8 cellular contexts compared by ENCODE assay signal in the genomic region with DNA sequence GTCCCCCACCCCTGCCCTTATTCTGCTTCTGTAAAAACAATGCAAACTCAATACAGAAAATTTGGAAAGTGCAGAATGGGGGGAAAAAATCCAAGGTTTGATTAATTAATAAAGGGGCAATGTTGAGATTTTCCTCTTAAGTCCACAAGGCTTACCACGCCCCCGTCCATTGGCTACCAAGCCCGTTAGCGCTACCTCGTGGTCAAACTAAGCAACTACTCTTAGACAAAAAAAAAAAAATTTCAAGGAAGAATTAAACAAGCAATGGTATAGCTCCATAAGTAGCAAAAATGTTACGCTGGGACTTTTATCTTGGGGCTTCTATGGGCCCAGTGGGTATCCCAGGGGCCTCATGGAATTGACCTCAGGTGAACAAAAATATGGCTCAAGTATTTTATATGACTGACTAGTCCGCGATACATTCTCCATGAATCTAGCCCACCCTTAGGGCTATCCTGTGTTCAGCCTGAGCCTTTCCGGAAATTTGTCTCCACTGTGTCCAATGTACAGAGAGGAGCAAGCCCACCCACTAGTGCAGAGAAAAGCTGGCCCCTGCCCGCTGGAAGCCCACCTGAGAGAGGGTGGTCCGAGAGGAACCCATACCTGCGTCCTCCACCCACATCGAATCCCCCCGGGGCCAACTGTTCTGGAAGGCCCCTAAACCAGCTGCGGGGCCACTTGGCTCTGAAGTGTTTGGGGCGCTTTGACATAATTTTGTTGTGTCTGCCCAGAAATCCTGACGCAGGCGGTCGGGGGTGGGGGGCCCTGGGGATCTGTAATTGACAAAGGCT. TPM values are rescaled to one million over a fixed set of nuclear protein-coding genes. Genes with fewer than 3 reads are reported as not detected.
DNase-seq lines count a peak whose midpoint lies in the region; ATAC-seq, FAIRE-seq and TF ChIP-seq lines count a peak whose summit lies in the region.

No MANE protein-coding gene starts in this region.

- H3K9ac ChIP-seq in NT2/D1 (ENCODE audit: insufficient read length, low read depth), result no peak overlapping the region

- CTCF ChIA-PET in CD4-positive, alpha-beta T cell (lab: Charles Lee), result interaction anchor here (0.6 to 1.6 kb wide), 6 partner anchors 9 to 471 kb away, joined by 3 to 5 read pairs (median 3); no protein-coding TSS in a partner anchor

- no peaks in the 10 kb centered on the region for H3K4me1 Mint-ChIP-seq in CD4-positive, alpha-beta T cell (ENCODE audit: low read depth)
- H3K4me1 Mint-ChIP-seq in nephron progenitor cell, result peaks cover 32% of the 10 kb centered on the region

- FAIRE-seq in HTR-8/SVneo (lab: Jason Lieb, UNC), result no peak

- peak; percentile 9 to 43 (median 22) for DNase-seq in CD4-positive, alpha-beta T cell
- peak; percentile 52 for DNase-seq in HTR-8/SVneo (ENCODE audit: insufficient read length, low spot score)
- DNase-seq in NT2/D1 (ENCODE audit: low read depth, low spot score), result peak; percentile 49
- peak; percentile 31 for DNase-seq in activated CD8-positive, alpha-beta memory T cell treated with anti-CD3 and anti-CD28 coated beads, Interleukin-2, amount 50 U/mL, for 4 hours
- DNase-seq in fibroblast of gingiva (ENCODE audit: low read depth), result peak; percentile 72
- DNase-seq in nephron progenitor cell, result peak; percentile 56
- DNase-seq in tibial nerve (ENCODE audit: low spot score in 2 of 2), result peak in 1 of 2 donors; percentile 60

- H3K27ac Mint-ChIP-seq in CD4-positive, alpha-beta T cell, result no peak overlapping the region
- H3K27ac Mint-ChIP-seq in nephron progenitor cell, result no peak overlapping the region

- no peaks in the 10 kb centered on the region for H3K9me3 Mint-ChIP-seq in CD4-positive, alpha-beta T cell
- no peaks in the 10 kb centered on the region for H3K9me3 Mint-ChIP-seq in nephron progenitor cell

- H3K4me1 ChIP-seq in NT2/D1 (ENCODE audit: insufficient read depth, insufficient read length), result no peaks in the 10 kb centered on the region
- H3K4me1 ChIP-seq in tibial nerve, result peaks cover 0 to 9% (median 2%) of the 10 kb centered on the region in 4 donors

- TF ChIP-seq CTCF in CD4-positive, alpha-beta T cell (IDR thresholded peaks at IDR 0.05), result peak; percentile 63
- TF ChIP-seq CTCF in nephron progenitor cell (IDR thresholded peaks at IDR 0.05), result peak; percentile 74
- peak; percentile 61 to 73 (median 67) for TF ChIP-seq CTCF in tibial nerve (IDR thresholded peaks at IDR 0.05)

- WGBS in tibial nerve, 2 donors, result 49 to 52% methylated on average over 17 to 19 of the region's 19 CpGs

- H3K27ac ChIP-seq in CD4-positive, alpha-beta T cell (ENCODE audit: low read depth, low read length), result no peak overlapping the region
- no peak overlapping the region for H3K27ac ChIP-seq in tibial nerve

- no peaks in the 10 kb centered on the region for H3K27me3 ChIP-seq in CD4-positive, alpha-beta T cell (ENCODE audit: control insufficient read depth, insufficient read depth, low read length)
- no peaks in the 10 kb centered on the region for H3K27me3 ChIP-seq in NT2/D1 (ENCODE audit: insufficient read depth, insufficient read length)
- no peaks in the 10 kb centered on the region for H3K27me3 ChIP-seq in tibial nerve

- peak; percentile 27 to 40 for TF ChIP-seq EP300 in tibial nerve (IDR thresholded peaks at IDR 0.05)

- no peaks in the 10 kb centered on the region for H3K36me3 ChIP-seq in NT2/D1 (ENCODE audit: insufficient read depth, insufficient read length, low read length)
- H3K36me3 ChIP-seq in tibial nerve, result no peaks in the 10 kb centered on the region

- H3K36me3 Mint-ChIP-seq in CD4-positive, alpha-beta T cell (ENCODE audit: low read depth), result no peaks in the 10 kb centered on the region
- no peaks in the 10 kb centered on the region for H3K36me3 Mint-ChIP-seq in nephron progenitor cell (ENCODE audit: low read depth)

- POLR2A ChIA-PET in CD4-positive, alpha-beta T cell (lab: Charles Lee), result interaction anchor here (0.7 to 1.8 kb wide), 4 partner anchors 10 to 286 kb away, joined by 3 to 12 read pairs (median 4); no protein-coding TSS in a partner anchor

- no peak overlapping the region for H3K4me3 Mint-ChIP-seq in CD4-positive, alpha-beta T cell
- H3K4me3 Mint-ChIP-seq in nephron progenitor cell, result no peak overlapping the region

- TF ChIP-seq POLR2A in tibial nerve (IDR thresholded peaks at IDR 0.05), result no peak

- H3K4me3 ChIP-seq in NT2/D1 (ENCODE audit: insufficient read length, low read depth), result no peak overlapping the region
- H3K4me3 ChIP-seq in tibial nerve, result no peak overlapping the region

- ATAC-seq in CD4-positive, alpha-beta T cell (ENCODE audit: poor library complexity), result peak; percentile 74
- no peak for ATAC-seq in GM19467 (IDR thresholded peaks at IDR 0.05; ENCODE audit: unreplicated experiment)

- intact Hi-C loops in CD4-positive, alpha-beta T cell (cut with DNase I, micrococcal nuclease), result loop anchor here (1.0 to 5.0 kb wide), 4 partner anchors 135 to 370 kb away; a partner anchor contains a TSS

- H3K27me3 Mint-ChIP-seq in CD4-positive, alpha-beta T cell, result no peaks in the 10 kb centered on the region
- peaks cover 3% of the 10 kb centered on the region for H3K27me3 Mint-ChIP-seq in nephron progenitor cell (ENCODE audit: low read depth, poor library complexity)

- H3K9me3 ChIP-seq in CD4-positive, alpha-beta T cell (ENCODE audit: control insufficient read depth, low read length), result no peaks in the 10 kb centered on the region
- no peaks in the 10 kb centered on the region for H3K9me3 ChIP-seq in NT2/D1 (ENCODE audit: insufficient read depth, low read length)
- no peaks in the 10 kb centered on the region for H3K9me3 ChIP-seq in tibial nerve

RNA-seq across cellular contexts. Expression of a gene that starts 19.1 kb away (rescaled TPM):
- total RNA-seq in CD4-positive, alpha-beta T cell, result 1 to 10 TPM; 8.6 to 8.9 TPM
- 100 to 1,000 TPM in 1 of 4 donors, 10 to 100 TPM in 3; 32.6 to 110 (median 59.7) TPM for total RNA-seq in tibial nerve
